Comparison of ENCODE assay signal across 24 cellular contexts in genomic region chr22:22685586-22685985, GRCh38. TPM values are rescaled to one million over a fixed set of nuclear protein-coding genes. Genes with fewer than 3 reads are reported as not detected.
A peak's percentile ranks its signal among the peaks of the same experiment; 100 is the strongest.
DNase-seq lines count a peak whose midpoint lies in the region; ATAC-seq, FAIRE-seq and TF ChIP-seq lines count a peak whose summit lies in the region.
"Had no signal": no experiment of that assay in that cellular context is flagged by ENCODE, and none has a peak within 500 bp of the region (broad histone marks: within the 10 kb centered on the region; RNA-seq: fewer than 3 reads in every experiment).

No MANE protein-coding gene starts in this region.

- in situ Hi-C loops in IMR-90 (cut with MboI; ENCODE audit: low sequenced_read_pairs) (no loop called here), GM12878 (cut with MboI) (loop anchor here (5.0 kb wide), 1 partner anchor 93 kb away; no protein-coding TSS in a partner anchor)

- no peak overlapping the region for H4K5ac ChIP-seq in IMR-90 (ENCODE audit: low read depth, low read length)

- no peak for TF ChIP-seq EP300 in GM12878 (IDR thresholded peaks at IDR 0.05; ENCODE audit: borderline replicate concordance in 1 of 2, control insufficient read depth in 1 of 2, low read depth in 2 of 2, low read length in 2 of 2)

- H2AFZ ChIP-seq in IMR-90 (replicated peaks; ENCODE audit: low read length, poor library complexity) (no peak overlapping the region), GM12878 (ENCODE audit: control insufficient read depth, low read depth, low read length) (no peak overlapping the region)
- H2AFZ ChIP-seq: GM23338 had no signal

- H2BK15ac ChIP-seq in IMR-90 (ENCODE audit: low read depth, low read length), result no peak overlapping the region

- peak overlapping the region; percentile 24; the same call in 1 of the 2 replicates for H2BK120ac ChIP-seq in IMR-90 (ENCODE audit: low read depth, low read length)

- no peaks in the 10 kb centered on the region for H3K79me1 ChIP-seq in IMR-90 (ENCODE audit: low read depth in 1 of 2, low read length in 2 of 2)

- intact Hi-C loops in IMR-90 (cut with micrococcal nuclease) (no loop called here), GM12878 (cut with micrococcal nuclease; ENCODE audit: unreplicated experiment) (no loop called here), prostate gland (cut with DNase I) (no loop called here), Caco-2 (cut with micrococcal nuclease; ENCODE audit: unreplicated experiment) (no loop called here)

- H3K4me1 ChIP-seq in IMR-90 (ENCODE audit: control insufficient read depth, insufficient read depth, low read length), result peaks cover 32% of the 10 kb centered on the region
- H3K4me1 ChIP-seq in GM12878 (ENCODE audit: control insufficient read depth, insufficient read depth, low read length), result peaks cover 30% of the 10 kb centered on the region
- no peaks in the 10 kb centered on the region for H3K4me1 ChIP-seq in prostate gland (replicated peaks)
- peaks cover 35% of the 10 kb centered on the region for H3K4me1 ChIP-seq in Caco-2

- H2AK9ac ChIP-seq in IMR-90 (replicated peaks; ENCODE audit: low read depth, low read length, poor library complexity), result peak overlapping the region; percentile 20

- TF ChIP-seq CTCF in IMR-90 (conservative IDR thresholded peaks at IDR 0.05; ENCODE audit: low read depth, low read length) (no peak), GM12878 (IDR thresholded peaks at IDR 0.05 in 2 of 3, conservative IDR thresholded peaks at IDR 0.05 in 1 of 3; ENCODE audit: control insufficient read depth in 2 of 3, extremely low read depth in 1 of 3, insufficient read depth in 1 of 3, low read depth in 3 of 3, low read length in 3 of 3) (no peak), prostate gland (IDR thresholded peaks at IDR 0.05) (no peak), Caco-2 (IDR thresholded peaks at IDR 0.05; ENCODE audit: insufficient read depth in 1 of 2, low read depth in 1 of 2, low read length in 1 of 2, severe bottlenecking in 1 of 2, unreplicated experiment in 1 of 2) (no peak)

- no TSS peak for BruUV-seq in IMR-90 (replicated peaks; lab: Mats Ljungman, UMichigan)
- no TSS peak for BruUV-seq in GM12878 (replicated peaks; lab: Mats Ljungman, UMichigan)
- no TSS peak for BruUV-seq in Caco-2 (replicated peaks; lab: Mats Ljungman, UMichigan)

- FAIRE-seq in GM12878 (lab: Jason Lieb, UNC), result no peak
- peak; percentile 17 for FAIRE-seq in urothelium cell line (lab: Jason Lieb, UNC)
- FAIRE-seq: HTR-8/SVneo had no signal

- TF ChIP-seq POLR2A in IMR-90 (IDR thresholded peaks at IDR 0.05; ENCODE audit: low read depth, low read length) (no peak), GM12878 (IDR thresholded peaks at IDR 0.05; ENCODE audit: low read depth, low read length) (no peak), prostate gland (IDR thresholded peaks at IDR 0.05) (no peak)

- H3K9ac ChIP-seq in IMR-90 (ENCODE audit: low read depth, low read length) (no peak overlapping the region), GM12878 (ENCODE audit: control insufficient read depth, insufficient read depth, low read length) (no peak overlapping the region)

- TF ChIP-seq RAD21 in IMR-90 (IDR thresholded peaks at IDR 0.05; ENCODE audit: low read length) (no peak), GM12878 (IDR thresholded peaks at IDR 0.05; ENCODE audit: insufficient read depth, low read depth, low read length) (no peak)

- H3K23ac ChIP-seq in IMR-90 (ENCODE audit: low read depth, low read length), result no peak overlapping the region

- CTCF ChIA-PET in activated naive CD4-positive, alpha-beta T cell treated with anti-CD3 and anti-CD28 coated beads, Interleukin-2, amount 10 ng/mL, durations not matched to agents 7 days and 5 days (lab: Charles Lee), result interaction anchor here (0.7 to 3.1 kb wide), 9 partner anchors 10 to 98 kb away, joined by 3 to 27 read pairs (median 4); no protein-coding TSS in a partner anchor
- CTCF ChIA-PET in IMR-90 (lab: Yijun Ruan, JAX), result interaction anchor here (1.5 to 3.8 kb wide), 2 partner anchors 19 to 25 kb away, joined by 3 to 29 read pairs; no protein-coding TSS in a partner anchor
- CTCF ChIA-PET in GM12878 (lab: Yijun Ruan, JAX), result interaction anchor here (0.6 to 4.2 kb wide), 25 partner anchors 10 to 628 kb away, joined by 3 to 46 read pairs (median 6); no protein-coding TSS in a partner anchor
- CTCF ChIA-PET in Caco-2 (lab: Charles Lee), result interaction anchor here (1.3 to 3.6 kb wide), 3 partner anchors 18 to 221 kb away, joined by 4 to 27 read pairs (median 5); no protein-coding TSS in a partner anchor

- no peak overlapping the region for H3K56ac ChIP-seq in IMR-90 (ENCODE audit: extremely low read depth, insufficient read depth, low read length)

- no peaks in the 10 kb centered on the region for H3K36me3 Mint-ChIP-seq in activated naive CD4-positive, alpha-beta T cell treated with anti-CD3 and anti-CD28 coated beads, Interleukin-2, amount 10 ng/mL, durations not matched to agents 7 days and 5 days
- no peaks in the 10 kb centered on the region for H3K36me3 Mint-ChIP-seq in Caco-2 (ENCODE audit: insufficient read depth, unreplicated experiment)

- no peak overlapping the region for H3K18ac ChIP-seq in IMR-90 (ENCODE audit: low read depth, low read length)

- H4K91ac ChIP-seq in IMR-90 (ENCODE audit: insufficient read depth, low read depth, low read length), result no peak overlapping the region

- H3K9me3 Mint-ChIP-seq in activated naive CD4-positive, alpha-beta T cell treated with anti-CD3 and anti-CD28 coated beads, Interleukin-2, amount 10 ng/mL, durations not matched to agents 7 days and 5 days, result no peaks in the 10 kb centered on the region
- H3K9me3 Mint-ChIP-seq in Caco-2 (ENCODE audit: unreplicated experiment), result no peaks in the 10 kb centered on the region

- RAD21 ChIA-PET in GM12878 (lab: Charles Lee; ENCODE audit: unreplicated experiment), result interaction anchor here (0.6 to 3.6 kb wide), 3 partner anchors 18 to 98 kb away, joined by 3 to 23 read pairs (median 7); no protein-coding TSS in a partner anchor

- no peaks in the 10 kb centered on the region for H3K79me2 ChIP-seq in GM12878 (ENCODE audit: control insufficient read depth, insufficient read depth, low read length)

- H3K4ac ChIP-seq in IMR-90 (ENCODE audit: low read depth, low read length), result peak overlapping the region; percentile 25; the same call in 1 of the 2 replicates

- peak overlapping the region; percentile 53; the same call in 1 of the 2 replicates for H2BK20ac ChIP-seq in IMR-90 (ENCODE audit: low read depth, low read length)

- peaks cover 2% of the 10 kb centered on the region for H3K27me3 Mint-ChIP-seq in activated naive CD4-positive, alpha-beta T cell treated with anti-CD3 and anti-CD28 coated beads, Interleukin-2, amount 10 ng/mL, durations not matched to agents 7 days and 5 days
- H3K27me3 Mint-ChIP-seq in Caco-2 (ENCODE audit: insufficient read depth, unreplicated experiment), result no peaks in the 10 kb centered on the region

- no peak overlapping the region for H3K4me3 Mint-ChIP-seq in activated naive CD4-positive, alpha-beta T cell treated with anti-CD3 and anti-CD28 coated beads, Interleukin-2, amount 10 ng/mL, durations not matched to agents 7 days and 5 days
- no peak overlapping the region for H3K4me3 Mint-ChIP-seq in Caco-2 (ENCODE audit: unreplicated experiment)
- H3K4me3 Mint-ChIP-seq: GM23338, H9 had no signal

- H3K4me1 Mint-ChIP-seq in activated naive CD4-positive, alpha-beta T cell treated with anti-CD3 and anti-CD28 coated beads, Interleukin-2, amount 10 ng/mL, durations not matched to agents 7 days and 5 days, result no peaks in the 10 kb centered on the region
- peaks cover 30% of the 10 kb centered on the region for H3K4me1 Mint-ChIP-seq in Caco-2 (ENCODE audit: low read depth, unreplicated experiment)
- H3K4me1 Mint-ChIP-seq: GM23338, H9 had no signal

- H3K27me3 ChIP-seq in IMR-90 (ENCODE audit: control insufficient read depth, insufficient read depth, low read length) (no peaks in the 10 kb centered on the region), GM12878 (replicated peaks in 1 of 2; ENCODE audit: control insufficient read depth in 2 of 2, insufficient read depth in 2 of 2, low read length in 1 of 2) (no peaks in the 10 kb centered on the region), prostate gland (replicated peaks; ENCODE audit: insufficient read depth) (no peaks in the 10 kb centered on the region), Caco-2 (replicated peaks; ENCODE audit: control insufficient read depth, insufficient read depth, low read length) (no peaks in the 10 kb centered on the region)
- H3K27me3 ChIP-seq: Peyer's patch had no signal

- WGBS in IMR-90 (ENCODE audit: extremely low coverage in 2 of 2, insufficient read length in 1 of 2), 2 experiments, result no CpG with 5 or more reads among the region's 3 CpGs
- 90% methylated on average over 3 of the region's 3 CpGs for WGBS in GM12878 (ENCODE audit: insufficient coverage, insufficient replicate concordance, low lambda C conversion rate, missing lambda C conversion rate)
- 90% methylated on average over 2 of the region's 3 CpGs for WGBS in prostate gland

- dilution Hi-C loops in IMR-90 (cut with HindIII; ENCODE audit: low sequenced_read_pairs, unreplicated experiment), result no loop called here

- no peak overlapping the region for H3K27ac ChIP-seq in IMR-90 (ENCODE audit: insufficient read depth, low read length)
- peak overlapping the region; percentile 9; the same call in 1 of the 2 replicates for H3K27ac ChIP-seq in GM12878 (ENCODE audit: control insufficient read depth, insufficient read depth)
- no peak overlapping the region for H3K27ac ChIP-seq in prostate gland
- H3K27ac ChIP-seq: SK-N-MC had no signal

- H4K20me1 ChIP-seq in IMR-90 (ENCODE audit: insufficient read depth, low read length) (no peaks in the 10 kb centered on the region), GM12878 (ENCODE audit: control insufficient read depth, insufficient read depth) (no peaks in the 10 kb centered on the region)

- peak; percentile 8 for DNase-seq in activated naive CD4-positive, alpha-beta T cell treated with anti-CD3 and anti-CD28 coated beads, Interleukin-2, amount 10 ng/mL, durations not matched to agents 7 days and 5 days
- no peak for DNase-seq in activated naive CD4-positive, alpha-beta T cell treated with Interleukin-2 at 50 U/mL for 16 hours
- no peak for DNase-seq in IMR-90
- DNase-seq in GM12878 (ENCODE audit: low read depth, low spot score), result no peak
- DNase-seq in urothelium cell line (ENCODE audit: low spot score), result no peak
- DNase-seq in prostate gland (ENCODE audit: low spot score), result no peak
- DNase-seq in Caco-2, result no peak
- DNase-seq in NAMALWA (ENCODE audit: low spot score), result no peak
- DNase-seq: DMS153, KG1, NCI-H1092, NCI-H1417 treated with DMSO at 0.1 percent for 48 hours, NCI-H1694 treated with DMSO at 0.1 percent for 48 hours, NCI-H2081, NCI-H2227 treated with DMSO at 0.1 percent for 48 hours, NCI-H526 treated with DMSO at 0.1 percent for 48 hours, SIG-M5 had no signal

- H3K36me3 ChIP-seq in IMR-90 (ENCODE audit: control insufficient read depth, insufficient read depth, low read length) (no peaks in the 10 kb centered on the region), GM12878 (ENCODE audit: control insufficient read depth in 2 of 2, insufficient read depth in 2 of 2, low read length in 1 of 2) (no peaks in the 10 kb centered on the region), prostate gland (no peaks in the 10 kb centered on the region), Caco-2 (ENCODE audit: control insufficient read depth, insufficient read depth, low read length) (no peaks in the 10 kb centered on the region)
- H3K36me3 ChIP-seq: Peyer's patch had no signal

- no peak overlapping the region for H3K4me2 ChIP-seq in IMR-90 (ENCODE audit: low read depth, low read length)
- no peak overlapping the region for H3K4me2 ChIP-seq in GM12878 (ENCODE audit: control insufficient read depth, insufficient read depth)
- H3K4me2 ChIP-seq: GM23338 had no signal

- H3K9me3 ChIP-seq in IMR-90 (ENCODE audit: control insufficient read depth, insufficient read depth, low read length) (no peaks in the 10 kb centered on the region), GM12878 (replicated peaks; ENCODE audit: control insufficient read depth, insufficient read depth, low read length) (no peaks in the 10 kb centered on the region), prostate gland (no peaks in the 10 kb centered on the region), Caco-2 (no peaks in the 10 kb centered on the region)
- H3K9me3 ChIP-seq: Peyer's patch had no signal

- no peak overlapping the region for H3K4me3 ChIP-seq in IMR-90 (ENCODE audit: insufficient read depth, low read depth, low read length)
- H3K4me3 ChIP-seq in GM12878, result no peak overlapping the region
- no peak overlapping the region for H3K4me3 ChIP-seq in prostate gland
- no peak overlapping the region for H3K4me3 ChIP-seq in Caco-2 (ENCODE audit: low read depth, low read length)
- H3K4me3 ChIP-seq: GM23338, Peyer's patch, SK-N-MC had no signal

- peak overlapping the region; percentile 29; the same call in 1 of the 2 replicates for H2AK5ac ChIP-seq in IMR-90 (ENCODE audit: low read depth, low read length)

- POLR2A ChIA-PET in IMR-90 (lab: Charles Lee; ENCODE audit: unreplicated experiment), result no interaction called here
- POLR2A ChIA-PET in GM12878 (lab: Charles Lee), result interaction anchor here (1.3 kb wide), 1 partner anchor 35 kb away, joined by 3 read pairs; no protein-coding TSS in a partner anchor
- POLR2A ChIA-PET in Caco-2 (lab: Charles Lee), result interaction anchor here (0.5 kb wide), 1 partner anchor 19 kb away, joined by 5 read pairs; no protein-coding TSS in a partner anchor

- peaks cover 30% of the 10 kb centered on the region for H3K9me1 ChIP-seq in IMR-90 (ENCODE audit: insufficient read depth, low read length)

- SMC1A ChIA-PET in GM12878 (lab: Charles Lee; ENCODE audit: uncharacterized antibody, unreplicated experiment), result interaction anchor here (0.6 to 3.6 kb wide), 6 partner anchors 16 to 101 kb away, joined by 3 to 23 read pairs (median 3); no protein-coding TSS in a partner anchor

- H3K14ac ChIP-seq in IMR-90 (replicated peaks; ENCODE audit: low read depth, low read length), result no peak overlapping the region

- H2BK5ac ChIP-seq in IMR-90 (ENCODE audit: low read depth, low read length, poor library complexity, severe bottlenecking), result no peak overlapping the region

- no peak overlapping the region for H3K27ac Mint-ChIP-seq in activated naive CD4-positive, alpha-beta T cell treated with anti-CD3 and anti-CD28 coated beads, Interleukin-2, amount 10 ng/mL, durations not matched to agents 7 days and 5 days
- H3K27ac Mint-ChIP-seq in Caco-2 (ENCODE audit: unreplicated experiment), result no peak overlapping the region
- H3K27ac Mint-ChIP-seq: GM23338, H9 had no signal

- ATAC-seq in IMR-90 (ENCODE audit: low read depth) (no peak), GM12878 (no peak)

- no peak overlapping the region for H4K8ac ChIP-seq in IMR-90 (ENCODE audit: low read depth in 2 of 2, low read length in 2 of 2)

RNA-seq across cellular contexts. Expression of gene GGTLC2, which starts 41.2 kb away (rescaled TPM):
- not detected in 2 replicates for total RNA-seq in IMR-90 (2012; rRNA removed)
- polyA plus RNA-seq in IMR-90 (2012; rRNA removed), result 0.09 TPM in 1 of 2 replicates, not detected in the other
- 0.08 TPM in 1 of 2 replicates, not detected in the other for polyA plus RNA-seq in IMR-90 (2012; cell fraction: cytosol; rRNA removed)
- polyA plus RNA-seq in IMR-90 (2012; cell fraction: nucleus; rRNA removed; ENCODE audit: low replicate concordance), result 0.11 TPM in 1 of 2 replicates, not detected in the other
- not detected in 2 replicates for total RNA-seq in GM12878 (2013; cell fraction: nucleolus; rRNA removed)
- total RNA-seq in GM12878 (2014; rRNA removed), result not detected in 2 replicates
- not detected in 2 replicates for total RNA-seq in GM12878 (2014; rRNA removed; fragmentation: Illumina TruSeq; extraction: Trizol)
- total RNA-seq in GM12878 (2021), result not detected in 2 replicates
- polyA plus RNA-seq in GM12878 (2011; ENCODE audit: low read depth), result not detected
- not detected in 2 replicates for polyA plus RNA-seq in GM12878 (2011; rRNA removed)
- not detected in 2 replicates for polyA plus RNA-seq in GM12878 (2011; cell fraction: cytosol; rRNA removed)
- polyA plus RNA-seq in GM12878 (2011; cell fraction: nucleus; rRNA removed), result not detected in 2 replicates
- polyA plus RNA-seq in GM12878 (2012), result not detected in 2 replicates
- not detected in 2 replicates for polyA plus RNA-seq in GM12878 (2014; fragmentation: Illumina TruSeq; extraction: Trizol)
- not detected for polyA plus RNA-seq in GM12878 (2014; fragmentation: Nextera tagmentation; extraction: Ambion mirVana)
- polyA plus RNA-seq in GM12878 (2014; rRNA removed), result not detected in 2 replicates
- not detected for polyA plus RNA-seq in GM12878 (2016; fragmentation: Nextera tagmentation; extraction: Ambion mirVana)
- polyA minus RNA-seq in GM12878 (2011; rRNA and poly(A)+ RNA removed), result not detected in 2 replicates
- not detected in 2 replicates for polyA minus RNA-seq in GM12878 (2011; cell fraction: cytosol; rRNA and poly(A)+ RNA removed)
- not detected in 2 replicates for polyA minus RNA-seq in GM12878 (2011; cell fraction: nucleus; rRNA and poly(A)+ RNA removed)
- total RNA-seq in prostate gland, result 1 to 10 TPM in 1 of 2 donors, not detected in 1; 1.4 TPM
- 0.34 TPM in 1 of 2 replicates, not detected in the other for total RNA-seq in Caco-2 (2022)
- total RNA-seq: A172, GM23338, H9, NCI-H460, Peyer's patch had no signal
- polyA plus RNA-seq: GM23338 had no signal
